Comparison of ENCODE assay signal across 21 cellular contexts in genomic region chr1:107419003-107419402, GRCh38.
"Had no signal": no experiment of that assay in that cellular context is flagged by ENCODE, and none has a peak within 500 bp of the region (broad histone marks: within the 10 kb centered on the region; RNA-seq: fewer than 3 reads in every experiment).

No MANE protein-coding gene starts in this region.

- H3K79me2 ChIP-seq: hepatocyte had no signal

- H3K4me1 ChIP-seq: esophagus squamous epithelium, spleen, stomach, transverse colon had no signal

- DNase-seq: effector memory CD4-positive, alpha-beta T cell; esophagus squamous epithelium; foreskin fibroblast; head of caudate nucleus; kidney glomerular epithelial cell; naive thymus-derived CD4-positive, alpha-beta T cell; nephron progenitor cell; posterior cingulate gyrus; spleen; stimulated activated CD4-positive, alpha-beta T cell treated with anti-CD3 and anti-CD28 coated beads, Interleukin-2, amount 100 ng/mL, for 24 hours; stimulated activated CD4-positive, alpha-beta T cell treated with anti-CD3 and anti-CD28 coated beads, Interleukin-4, amount 100 ng/mL, for 4 hours; stimulated activated naive CD4-positive, alpha-beta T cell; stomach; substantia nigra; transverse colon had no signal

- H3K9me3 ChIP-seq: esophagus squamous epithelium, neutrophil, spleen, stomach, thoracic aorta, transverse colon had no signal

- H3K4me3 ChIP-seq: esophagus squamous epithelium, hepatocyte, spleen, stomach, thoracic aorta, transverse colon had no signal

- H3K4me2 ChIP-seq: hepatocyte had no signal

- ATAC-seq: naive thymus-derived CD4-positive, alpha-beta T cell; sciatic nerve had no signal

- H3K27me3 ChIP-seq: esophagus squamous epithelium, hepatocyte, spleen, stomach, transverse colon had no signal

- FAIRE-seq: endometrium, islet of Langerhans had no signal

- H3K36me3 ChIP-seq: esophagus squamous epithelium, neutrophil, spleen, stomach, thoracic aorta, transverse colon had no signal

- H2AFZ ChIP-seq: hepatocyte had no signal

- H3K27ac ChIP-seq: esophagus squamous epithelium, hepatocyte, neutrophil, spleen, stomach, thoracic aorta, transverse colon had no signal
